11 cellular contexts compared by ENCODE assay signal in genomic region chr4:7843831-7844230, GRCh38.
DNase-seq lines count a peak whose midpoint lies in the region; ATAC-seq and TF ChIP-seq lines count a peak whose summit lies in the region.
"Had no signal": no experiment of that assay in that cellular context is flagged by ENCODE, and none has a peak within 500 bp of the region (broad histone marks: within the 10 kb centered on the region; RNA-seq: fewer than 3 reads in every experiment).

No MANE protein-coding gene starts in this region.

- no peak for TF ChIP-seq RAD21 in SK-N-SH (IDR thresholded peaks at IDR 0.05; ENCODE audit: low read length)

- H3K9me2 ChIP-seq in SK-N-SH = no peaks in the 10 kb centered on the region

- TF ChIP-seq CTCF in SK-N-SH (IDR thresholded peaks at IDR 0.05) = no peak
- TF ChIP-seq CTCF in fibroblast of lung (conservative IDR thresholded peaks at IDR 0.05 in 1 of 2, IDR thresholded peaks at IDR 0.05 in 1 of 2; ENCODE audit: low read depth in 1 of 2, low read length in 2 of 2) = no peak
- no peak for TF ChIP-seq CTCF in smooth muscle cell (IDR thresholded peaks at IDR 0.05; ENCODE audit: borderline replicate concordance, insufficient read depth, poor library complexity, severe bottlenecking)

- no peak overlapping the region for H2AFZ ChIP-seq in SK-N-SH (ENCODE audit: low read depth)
- H2AFZ ChIP-seq in fibroblast of lung (ENCODE audit: low read length) = no peak overlapping the region
- no peak overlapping the region for H2AFZ ChIP-seq in smooth muscle cell (ENCODE audit: low read depth)
- H2AFZ ChIP-seq: hepatocyte had no signal

- peak overlapping the region; percentile 64 for H3K4me2 ChIP-seq in SK-N-SH
- H3K4me2 ChIP-seq in fibroblast of lung (ENCODE audit: extremely low read depth, insufficient read depth, low read length) = peak overlapping the region; percentile 58
- peak overlapping the region; percentile 77 for H3K4me2 ChIP-seq in smooth muscle cell
- H3K4me2 ChIP-seq: hepatocyte had no signal

- H3F3A ChIP-seq in SK-N-SH (replicated peaks; ENCODE audit: insufficient read depth) (peaks cover 68% of the 10 kb centered on the region), smooth muscle cell (ENCODE audit: low read depth) (peaks cover 29% of the 10 kb centered on the region)

- H3K27ac ChIP-seq in SK-N-SH (ENCODE audit: low read depth in 2 of 2, low read length in 1 of 2) (peak overlapping the region; percentile 86 to 100), SJSA1 (peak overlapping the region; percentile 98), fibroblast of lung (ENCODE audit: insufficient read depth, low read length) (peak overlapping the region; percentile 97), smooth muscle cell (ENCODE audit: low read depth) (peak overlapping the region; percentile 96)
- H3K27ac ChIP-seq: 22Rv1 had no signal

- H3K36me3 ChIP-seq in SK-N-SH (replicated peaks in 1 of 2; ENCODE audit: control insufficient read depth in 1 of 2, insufficient read depth in 2 of 2, low read length in 1 of 2) (peaks cover 30 to 56% of the 10 kb centered on the region in 2 experiments), SJSA1 (peaks cover 35% of the 10 kb centered on the region), fibroblast of lung (ENCODE audit: control insufficient read depth, insufficient read depth, low read length) (peaks cover 2% of the 10 kb centered on the region), smooth muscle cell (ENCODE audit: low read depth) (no peaks in the 10 kb centered on the region)

- H3K9ac ChIP-seq in SK-N-SH (peak overlapping the region; percentile 88), fibroblast of lung (ENCODE audit: insufficient read depth, low read length) (peak overlapping the region; percentile 13), smooth muscle cell (ENCODE audit: low read depth) (peak overlapping the region; percentile 51)

- TF ChIP-seq EP300 in SK-N-SH (IDR thresholded peaks at IDR 0.05; ENCODE audit: borderline replicate concordance in 1 of 2, low read depth in 1 of 2, low read length in 1 of 2) = no peak

- WGBS in SK-N-SH (ENCODE audit: low lambda C conversion rate) = 69% methylated on average over 3 of the region's 3 CpGs
- 92% methylated on average over 3 of the region's 3 CpGs for WGBS in smooth muscle cell (ENCODE audit: low lambda C conversion rate)

- H3K9me3 ChIP-seq in SK-N-SH = no peaks in the 10 kb centered on the region
- H3K9me3 ChIP-seq in SJSA1 (replicated peaks) = no peaks in the 10 kb centered on the region
- no peaks in the 10 kb centered on the region for H3K9me3 ChIP-seq in fibroblast of lung (ENCODE audit: control insufficient read depth, insufficient read depth, low read depth, low read length)
- H3K9me3 ChIP-seq in smooth muscle cell (replicated peaks; ENCODE audit: low read depth) = no peaks in the 10 kb centered on the region

- H3K4me1 ChIP-seq in SK-N-SH (ENCODE audit: control insufficient read depth in 1 of 2, insufficient read depth in 2 of 2, low read depth in 1 of 2, low read length in 1 of 2) = peaks cover 26 to 54% of the 10 kb centered on the region in 2 experiments
- H3K4me1 ChIP-seq in SJSA1 (replicated peaks) = peaks cover 66% of the 10 kb centered on the region
- peaks cover 21% of the 10 kb centered on the region for H3K4me1 ChIP-seq in fibroblast of lung (ENCODE audit: control insufficient read depth, extremely low read depth, insufficient read depth, low read length)
- peaks cover 23% of the 10 kb centered on the region for H3K4me1 ChIP-seq in smooth muscle cell (ENCODE audit: low read depth)

- H3K27me3 ChIP-seq in SK-N-SH (ENCODE audit: insufficient read depth) (no peaks in the 10 kb centered on the region), SJSA1 (replicated peaks) (no peaks in the 10 kb centered on the region), fibroblast of lung (ENCODE audit: control insufficient read depth, insufficient read depth, low read length) (no peaks in the 10 kb centered on the region), smooth muscle cell (ENCODE audit: low read depth) (no peaks in the 10 kb centered on the region)
- H3K27me3 ChIP-seq: hepatocyte had no signal

- H3K79me2 ChIP-seq in SK-N-SH (ENCODE audit: insufficient read depth) (peaks cover 80% of the 10 kb centered on the region), fibroblast of lung (ENCODE audit: control insufficient read depth, insufficient read depth, low read length) (peaks cover 23% of the 10 kb centered on the region), smooth muscle cell (ENCODE audit: low read depth) (peaks cover 8% of the 10 kb centered on the region)

- no peak for DNase-seq in SK-N-SH
- no peak for DNase-seq in SJSA1 (ENCODE audit: low read depth in 1 of 2, low spot score in 2 of 2)
- no peak for DNase-seq in fibroblast of lung (ENCODE audit: low read depth in 2 of 2)
- DNase-seq in smooth muscle cell (lab: John Stamatoyannopoulos, UW; ENCODE audit: unreplicated experiment) = no peak
- DNase-seq in NCI-H526 treated with DMSO at 0.1 percent for 48 hours (lab: John Stamatoyannopoulos, UW) = no peak
- DNase-seq: NCI-H2107 had no signal

- CTCF ChIA-PET in SK-N-SH (lab: Yijun Ruan, JAX) = interaction anchor here (0.6 to 6.0 kb wide), 27 partner anchors 8 to 144 kb away, joined by 3 to 73 read pairs (median 5); no protein-coding TSS in a partner anchor

- POLR2A ChIA-PET in SK-N-SH (lab: Yijun Ruan, JAX) = no interaction called here

- ATAC-seq in SK-N-SH treated with all-trans-retinoic acid at 6 μM for 48 hours = no peak; the same call in 2 of the 3 replicates
- no peak for ATAC-seq in HG03025 (IDR thresholded peaks at IDR 0.05; ENCODE audit: low FRiP score, unreplicated experiment)
- ATAC-seq in GM21737 (IDR thresholded peaks at IDR 0.05; ENCODE audit: unreplicated experiment) = no peak

- H4K20me1 ChIP-seq in SK-N-SH (ENCODE audit: insufficient read depth) (no peaks in the 10 kb centered on the region), fibroblast of lung (ENCODE audit: control insufficient read depth, extremely low read depth, insufficient read depth, low read length) (no peaks in the 10 kb centered on the region), smooth muscle cell (ENCODE audit: low read depth) (no peaks in the 10 kb centered on the region)

- H3K4me3 ChIP-seq in SK-N-SH (ENCODE audit: low read depth in 2 of 2, low read length in 1 of 2) (no peak overlapping the region; a peak in 1 of 4 replicates), SJSA1 (no peak overlapping the region), fibroblast of lung (replicated peaks in 1 of 4; ENCODE audit: control extremely low read depth in 1 of 4, insufficient read depth in 1 of 4, low read depth in 3 of 4, low read length in 4 of 4) (no peak overlapping the region), smooth muscle cell (no peak overlapping the region)
- H3K4me3 ChIP-seq: hepatocyte had no signal

TF ChIP-seq in SK-N-SH, 30 proteins besides CTCF, POLR2A, EP300 and RAD21 (continues in another document):
- TF ChIP-seq ZBTB33 (IDR thresholded peaks at IDR 0.05; ENCODE audit: borderline replicate concordance, low read depth) (no peak), USF2 (IDR thresholded peaks at IDR 0.05; ENCODE audit: borderline replicate concordance, low read depth, low read length) (no peak), SIN3A (IDR thresholded peaks at IDR 0.05; ENCODE audit: borderline replicate concordance, low read depth, low read length) (no peak)

TF ChIP-seq in SK-N-SH treated with all-trans-retinoic acid at 6 μM for 48 hours, 23 proteins besides CTCF, POLR2A, EP300 and RAD21 (continues in another document):
- TF ChIP-seq ZC3H10 (CRISPR knock-in tag; IDR thresholded peaks at IDR 0.05) = no peak
- no peak for TF ChIP-seq CSDC2 (CRISPR knock-in tag; IDR thresholded peaks at IDR 0.05)
- no peak for TF ChIP-seq GLIS3 (CRISPR knock-in tag; IDR thresholded peaks at IDR 0.05)
- TF ChIP-seq CSRNP3 (CRISPR knock-in tag; IDR thresholded peaks at IDR 0.05) = no peak
- no peak for TF ChIP-seq ISL1 (CRISPR knock-in tag; IDR thresholded peaks at IDR 0.05)
- TF ChIP-seq ZNF565 (CRISPR knock-in tag; conservative IDR thresholded peaks at IDR 0.05; ENCODE audit: low read depth) = no peak
- TF ChIP-seq POU6F1 (CRISPR knock-in tag; IDR thresholded peaks at IDR 0.05; ENCODE audit: borderline replicate concordance, low read depth) = no peak
- no peak for TF ChIP-seq OSR1 (CRISPR knock-in tag; IDR thresholded peaks at IDR 0.05)
- TF ChIP-seq ZFP30 (CRISPR knock-in tag; IDR thresholded peaks at IDR 0.05) = no peak
- no peak for TF ChIP-seq SNAI2 (CRISPR knock-in tag; IDR thresholded peaks at IDR 0.05)

Comparison
In these comparisons a context has a peak if more than half of its experiments do, and no peak if none do; other contexts are left out.
1. H3K9ac ChIP-seq: peak in every context shown above with its lines; median percentile 88 in SK-N-SH; 51 in smooth muscle cell; 13 in fibroblast of lung.